In genomic region chr5:138967806-138968448, GRCh38 we compare ENCODE assay signal across 1 cellular context.
TF ChIP-seq lines count a peak whose summit lies in the region.

No MANE protein-coding gene starts in this region.

TF ChIP-seq in HepG2, 621 proteins besides CTCF, POLR2A, EP300 and RAD21 (continued from another document):
- no peak for TF ChIP-seq MAFK (conservative IDR thresholded peaks at IDR 0.05 in 1 of 2, IDR thresholded peaks at IDR 0.05 in 1 of 2; ENCODE audit: low read length in 2 of 2)
